ENCODE assay signal across 20 cellular contexts in genomic region chr14:30921305-30921704, GRCh38. TPM values are rescaled to one million over a fixed set of nuclear protein-coding genes. Genes with fewer than 3 reads are reported as not detected.
DNase-seq lines count a peak whose midpoint lies in the region; ATAC-seq, FAIRE-seq and TF ChIP-seq lines count a peak whose summit lies in the region.
"Had no signal": no experiment of that assay in that cellular context is flagged by ENCODE, and none has a peak within 500 bp of the region (broad histone marks: within the 10 kb centered on the region; RNA-seq: fewer than 3 reads in every experiment).

No MANE protein-coding gene starts in this region.

- no peaks in the 10 kb centered on the region for H3K9me3 ChIP-seq in HepG2 (ENCODE audit: low read length)
- H3K9me3 ChIP-seq in right lobe of liver, result no peaks in the 10 kb centered on the region
- H3K9me3 ChIP-seq in gastrocnemius medialis, result no peaks in the 10 kb centered on the region
- H3K9me3 ChIP-seq: esophagus muscularis mucosa, HAP-1 had no signal

- H3K4me3 ChIP-seq in HepG2 (replicated peaks in 1 of 3; ENCODE audit: insufficient read depth in 1 of 3, low read depth in 2 of 3, low read length in 3 of 3), result no peak overlapping the region
- no peak overlapping the region for H3K4me3 ChIP-seq in right lobe of liver
- H3K4me3 ChIP-seq in gastrocnemius medialis, result no peak overlapping the region
- H3K4me3 ChIP-seq: esophagus muscularis mucosa, HAP-1, skin epidermis had no signal

- POLR2A ChIA-PET in HepG2 (lab: Yijun Ruan, JAX), result no interaction called here

- CTCF ChIA-PET in HepG2 (lab: Yijun Ruan, JAX; ENCODE audit: low intra/inter-chr PET ratio, low total read pairs), result no interaction called here

- H2AFZ ChIP-seq in HepG2 (ENCODE audit: low read length), result no peak overlapping the region

- no peak for TF ChIP-seq EP300 in HepG2 (IDR thresholded peaks at IDR 0.05; ENCODE audit: low read depth in 2 of 2, low read length in 2 of 2)
- no peak for TF ChIP-seq EP300 in HepG2 (CRISPR knock-in tag; IDR thresholded peaks at IDR 0.05; ENCODE audit: borderline replicate concordance)

- H3K27me3 ChIP-seq in HepG2 (ENCODE audit: control insufficient read depth in 1 of 2, insufficient read depth in 2 of 2, low read length in 2 of 2), result no peaks in the 10 kb centered on the region
- no peaks in the 10 kb centered on the region for H3K27me3 ChIP-seq in right lobe of liver
- H3K27me3 ChIP-seq in gastrocnemius medialis, result no peaks in the 10 kb centered on the region
- H3K27me3 ChIP-seq: esophagus muscularis mucosa had no signal

- TF ChIP-seq CTCF in HepG2 (CRISPR knock-in tag; IDR thresholded peaks at IDR 0.05) (no peak), right lobe of liver (IDR thresholded peaks at IDR 0.05) (no peak), gastrocnemius medialis (IDR thresholded peaks at IDR 0.05 in 4 of 5, conservative IDR thresholded peaks at IDR 0.05 in 1 of 5) (no peak)

- no peaks in the 10 kb centered on the region for H4K20me1 ChIP-seq in HepG2 (ENCODE audit: insufficient read depth, low read length)

- no peaks in the 10 kb centered on the region for H3K79me2 ChIP-seq in HepG2 (ENCODE audit: insufficient read depth, low read length)

- H3K27ac ChIP-seq in HepG2 (ENCODE audit: extremely low read length, insufficient read depth, low read length), result no peak overlapping the region
- H3K27ac ChIP-seq in right lobe of liver, result no peak overlapping the region
- H3K27ac ChIP-seq in epithelial cell of prostate, result peak overlapping the region; percentile 40
- no peak overlapping the region for H3K27ac ChIP-seq in gastrocnemius medialis
- H3K27ac ChIP-seq: esophagus muscularis mucosa, skin epidermis had no signal

- 87% methylated on average over 1 of the region's 1 CpG for WGBS in HepG2 (ENCODE audit: low lambda C conversion rate)
- 26% methylated on average over 1 of the region's 1 CpG for WGBS in right lobe of liver (ENCODE audit: insufficient coverage, low coverage, low lambda C conversion rate, missing lambda C conversion rate)

- no peak for DNase-seq in HepG2 (ENCODE audit: low spot score)
- DNase-seq in right lobe of liver, result no peak
- peak; percentile 46 for DNase-seq in OCI-M1 (lab: John Stamatoyannopoulos, UW)
- no peak for DNase-seq in epithelial cell of prostate (ENCODE audit: low read depth, low spot score)
- no peak for DNase-seq in NCI-H526 treated with DMSO at 0.1 percent for 48 hours (lab: John Stamatoyannopoulos, UW)
- no peak for DNase-seq in gastrocnemius medialis
- DNase-seq: activated CD4-positive, alpha-beta T cell treated with anti-CD3 and anti-CD28 coated beads, Interleukin-2, amount 10 ng/mL, durations not matched to agents 7 days and 5 days; activated T-cell treated with anti-CD3 and anti-CD28 coated beads, Interleukin-2, amount 50 U/mL, for 4 hours; amygdala; CD8-positive, alpha-beta memory T cell; NCI-H1417; NCI-H2171 treated with DMSO at 0.1 percent for 48 hours; SHP77 treated with DMSO at 0.1 percent for 48 hours; stimulated activated naive B cell treated with anti-CD40 and anti-IgM and Interleukin-4, amounts not matched to agents 10 μg/mL and 1 μg/mL and 100 μg/mL, for 72 hours had no signal

- no peak for FAIRE-seq in HepG2 (lab: Jason Lieb, UNC)
- FAIRE-seq: colon had no signal

- no TSS peak for BruUV-seq in HepG2 (replicated peaks; lab: Mats Ljungman, UMichigan)

- TF ChIP-seq RAD21 in HepG2 (CRISPR knock-in tag; IDR thresholded peaks at IDR 0.05), result no peak

- TF ChIP-seq POLR2A in HepG2 (IDR thresholded peaks at IDR 0.05; ENCODE audit: insufficient read depth in 1 of 2, low read depth in 2 of 2, low read length in 2 of 2), result no peak
- TF ChIP-seq POLR2A in right lobe of liver (IDR thresholded peaks at IDR 0.05), result no peak
- no peak for TF ChIP-seq POLR2A in gastrocnemius medialis (IDR thresholded peaks at IDR 0.05)

- no peak for ATAC-seq in HepG2
- ATAC-seq in right lobe of liver, result no peak
- ATAC-seq in gastrocnemius medialis, result no peak
- no peak for ATAC-seq in HG03520 (IDR thresholded peaks at IDR 0.05; ENCODE audit: unreplicated experiment)
- no peak for ATAC-seq in HG02870 (IDR thresholded peaks at IDR 0.05; ENCODE audit: unreplicated experiment)
- ATAC-seq: activated T-cell treated with anti-CD3 and anti-CD28 coated beads, Interleukin-2, amount 50 U/mL, for 4 hours; stimulated activated naive B cell treated with anti-CD40 and anti-IgM and Interleukin-4, amounts not matched to agents 10 μg/mL and 1 μg/mL and 100 μg/mL, for 72 hours had no signal

- intact Hi-C loops in HepG2 (cut with micrococcal nuclease; ENCODE audit: unreplicated experiment) (no loop called here), right lobe of liver (cut with DNase I) (no loop called here), gastrocnemius medialis (cut with DNase I; ENCODE audit: low total_unique reads) (no loop called here)

- H3K4me1 ChIP-seq in HepG2 (ENCODE audit: insufficient read depth, low read length) (no peaks in the 10 kb centered on the region), right lobe of liver (no peaks in the 10 kb centered on the region), gastrocnemius medialis (no peaks in the 10 kb centered on the region)
- H3K4me1 ChIP-seq: esophagus muscularis mucosa had no signal

- in situ Hi-C loops in HepG2 (cut with HindIII; ENCODE audit: extremely low pct_ligation_motif_present, low pct_unique_long_range_greater_than_20kb) (no loop called here), gastrocnemius medialis (cut with MboI; ENCODE audit: low sequenced_read_pairs in 4 of 4) (no loop called here)

- no peak overlapping the region for H3K9ac ChIP-seq in HepG2 (ENCODE audit: insufficient read depth, low read depth, low read length)

- no peak overlapping the region for H3K4me2 ChIP-seq in HepG2 (ENCODE audit: low read depth, low read length)

- H3K36me3 ChIP-seq in HepG2 (replicated peaks in 1 of 2; ENCODE audit: control insufficient read depth in 1 of 2, insufficient read depth in 2 of 2, low read length in 2 of 2) (peaks cover 14 to 57% of the 10 kb centered on the region in 2 experiments), right lobe of liver (peaks cover 0 to 4% (median under 1%) of the 10 kb centered on the region in 4 donors), gastrocnemius medialis (peaks cover 0 to 15% of the 10 kb centered on the region in 2 donors)

TF ChIP-seq in HepG2, 621 proteins besides CTCF, POLR2A, EP300 and RAD21 (continues in another document):
- TF ChIP-seq IRF1 (CRISPR knock-in tag; IDR thresholded peaks at IDR 0.05; ENCODE audit: low read depth) (no peak), ZNF704 (CRISPR knock-in tag; IDR thresholded peaks at IDR 0.05; ENCODE audit: borderline replicate concordance) (no peak), SNAI1 (CRISPR knock-in tag; IDR thresholded peaks at IDR 0.05; ENCODE audit: borderline replicate concordance) (no peak)

RNA-seq across cellular contexts. Expression of gene COCH, which starts 46.9 kb away (rescaled TPM):
- total RNA-seq in HepG2 (2016; rRNA removed; fragmentation: Illumina TruSeq; extraction: Trizol), result 46.1 and 79.3 TPM in 2 replicates
- 42.7 and 44.5 TPM in 2 replicates for total RNA-seq in HepG2 (2016; cell fraction: cytosol; rRNA removed; fragmentation: Illumina TruSeq; extraction: Trizol; ENCODE audit: low read depth)
- 44.2 and 82.2 TPM in 2 replicates for total RNA-seq in HepG2 (2016; cell fraction: insoluble cytoplasmic fraction; rRNA removed; fragmentation: Illumina TruSeq; extraction: Trizol)
- total RNA-seq in HepG2 (2016; cell fraction: membrane; rRNA removed; fragmentation: Illumina TruSeq; extraction: Trizol), result 35.2 and 37.4 TPM in 2 replicates
- total RNA-seq in HepG2 (2016; cell fraction: nucleus; rRNA removed; fragmentation: Illumina TruSeq; extraction: Trizol), result 75.5 and 83.2 TPM in 2 replicates
- polyA plus RNA-seq in HepG2 (2011; rRNA removed), result 67.6 and 78.2 TPM in 2 replicates
- 46.8 and 61.9 TPM in 2 replicates for polyA plus RNA-seq in HepG2 (2011; cell fraction: cytosol; rRNA removed)
- 41.4 and 44.4 TPM in 2 replicates for polyA plus RNA-seq in HepG2 (2011; cell fraction: nucleus; rRNA removed)
- polyA plus RNA-seq in HepG2 (2012), result 42.1 and 46.5 TPM in 2 replicates
- 14.6 and 14.7 TPM in 2 replicates for polyA plus RNA-seq in HepG2 (2016; cell fraction: cytosol; fragmentation: Illumina TruSeq; extraction: Trizol; ENCODE audit: low read depth)
- polyA plus RNA-seq in HepG2 (2016; cell fraction: insoluble cytoplasmic fraction; fragmentation: Illumina TruSeq; extraction: Trizol; ENCODE audit: low read depth), result 44.3 and 45.7 TPM in 2 replicates
- 23.3 and 29.1 TPM in 2 replicates for polyA plus RNA-seq in HepG2 (2016; cell fraction: membrane; fragmentation: Illumina TruSeq; extraction: Trizol; ENCODE audit: low read depth)
- 110 and 111 TPM in 2 replicates for polyA plus RNA-seq in HepG2 (2016; cell fraction: nucleus; fragmentation: Illumina TruSeq; extraction: Trizol; ENCODE audit: insufficient read depth, low read depth)
- polyA minus RNA-seq in HepG2 (2011; rRNA and poly(A)+ RNA removed; ENCODE audit: low replicate concordance), result 0.09 and 34.6 TPM in 2 replicates
- polyA minus RNA-seq in HepG2 (2011; cell fraction: cytosol; rRNA and poly(A)+ RNA removed), result 40.3 and 42.4 TPM in 2 replicates
- polyA minus RNA-seq in HepG2 (2011; cell fraction: nucleus; rRNA and poly(A)+ RNA removed), result 33.0 and 38.3 TPM in 2 replicates
- 1 to 10 TPM in 2 of 6 experiments, under 1 TPM in 3, not detected in 1; 0.14 to 2.9 (median 0.60) TPM for total RNA-seq in right lobe of liver
- 1 to 10 TPM in 1 of 4 donors, under 1 TPM in 3; 0.35 to 2.0 (median 0.53) TPM for total RNA-seq in gastrocnemius medialis

Comparison
In these comparisons a context has a peak if more than half of its experiments do, and no peak if none do; other contexts are left out.
1. RNA of gene COCH, which starts 46.9 kb away (total RNA-seq): 35.2 to 83.2 TPM in HepG2; 0.35 to 2.0 TPM in gastrocnemius medialis and 0.14 to 2.9 TPM in right lobe of liver; every median in the first group is over 4 times any median in the second.